Comparison of ENCODE assay signal across 9 cellular contexts in the genomic region with DNA sequence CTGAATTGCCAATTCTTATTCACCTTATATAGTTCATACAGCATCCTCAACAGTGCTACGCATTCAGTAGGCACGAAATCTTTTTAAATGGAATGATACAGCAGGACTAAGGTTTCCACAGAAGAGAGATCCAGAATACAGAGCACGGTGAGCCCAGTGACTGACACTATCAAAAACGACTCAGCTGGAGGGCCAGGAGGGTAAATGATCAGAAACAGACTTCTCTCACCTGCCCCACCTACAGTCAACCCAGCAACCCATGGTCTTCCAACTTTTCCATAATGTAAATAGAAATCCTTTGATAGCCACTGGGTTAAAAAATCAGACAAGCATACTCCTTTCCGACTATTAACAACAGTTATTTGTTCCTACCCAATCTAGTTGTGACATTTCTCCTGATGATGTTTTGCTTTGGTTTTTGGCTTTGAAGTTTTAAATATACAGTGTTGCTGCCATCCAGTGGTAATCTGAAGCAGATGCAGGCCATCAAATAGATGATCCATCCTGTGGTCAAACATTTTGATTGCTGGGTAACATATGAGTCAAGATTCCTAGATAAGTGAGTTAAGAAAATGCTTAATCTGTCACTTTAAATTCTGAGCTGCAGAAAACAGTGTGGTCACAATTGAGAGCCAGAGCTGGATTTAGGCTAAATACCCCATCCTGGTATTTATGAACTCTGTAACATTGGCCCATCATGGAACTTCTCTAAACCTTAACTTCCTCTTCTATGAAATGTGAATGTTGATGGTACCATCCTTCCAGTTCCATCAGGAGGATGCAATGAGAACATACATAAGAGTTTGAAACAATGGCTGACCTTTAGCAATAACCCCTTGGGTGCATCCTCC. TPM values are rescaled to one million over a fixed set of nuclear protein-coding genes. Genes with fewer than 3 reads are reported as not detected.
A peak's percentile ranks its signal among the peaks of the same experiment; 100 is the strongest.
DNase-seq lines count a peak whose midpoint lies in the region; ATAC-seq and TF ChIP-seq lines count a peak whose summit lies in the region.
"Had no signal": no experiment of that assay in that cellular context is flagged by ENCODE, and none has a peak within 500 bp of the region (broad histone marks: within the 10 kb centered on the region; RNA-seq: fewer than 3 reads in every experiment).

No MANE protein-coding gene starts in this region.

- H3K4me1 ChIP-seq in GM23338 (ENCODE audit: insufficient read depth), result no peaks in the 10 kb centered on the region

- H3K27me3 ChIP-seq in GM23338 (ENCODE audit: insufficient read depth), result no peaks in the 10 kb centered on the region

- peak; percentile 79 for ATAC-seq in GM23338
- peak; percentile 75 for ATAC-seq in SK-N-SH treated with all-trans-retinoic acid at 6 μM for 48 hours
- no peak for ATAC-seq in HG03196 (IDR thresholded peaks at IDR 0.05; ENCODE audit: unreplicated experiment)

- no peak overlapping the region for H3K4me3 Mint-ChIP-seq in GM23338
- H3K4me3 Mint-ChIP-seq in progenitor cell of endocrine pancreas (ENCODE audit: low read depth), result no peak overlapping the region
- H3K4me3 Mint-ChIP-seq in osteocyte (ENCODE audit: unreplicated experiment), result no peak overlapping the region

- H3K27ac ChIP-seq in GM23338 (ENCODE audit: low read depth), result no peak overlapping the region

- H3K9me3 Mint-ChIP-seq in GM23338 (no peaks in the 10 kb centered on the region), progenitor cell of endocrine pancreas (ENCODE audit: low read depth) (no peaks in the 10 kb centered on the region), osteocyte (ENCODE audit: unreplicated experiment) (no peaks in the 10 kb centered on the region)

- no peak overlapping the region for H2AFZ ChIP-seq in GM23338

- H4K20me1 ChIP-seq in GM23338 (replicated peaks; ENCODE audit: insufficient read depth), result no peaks in the 10 kb centered on the region

- 0 out of 2 replicates have a peak, but pooled peaks cover 2% of the 10 kb centered on the region for H3K9me2 ChIP-seq in GM23338 (ENCODE audit: insufficient read depth)

- DNase-seq in EH (ENCODE audit: low read depth) (peak; percentile 63), GM23338 (ENCODE audit: low spot score) (peak; percentile 78), NCI-H1105 (lab: John Stamatoyannopoulos, UW) (peak; percentile 68), fibroblast of pulmonary artery (ENCODE audit: low read depth) (peak; percentile 78), progenitor cell of endocrine pancreas (ENCODE audit: low spot score, unreplicated experiment) (no peak), osteocyte (ENCODE audit: extremely low spot score, unreplicated experiment) (no peak)

- no peaks in the 10 kb centered on the region for H3F3A ChIP-seq in GM23338 (replicated peaks; ENCODE audit: low read depth)

- no peaks in the 10 kb centered on the region for H3K79me2 ChIP-seq in GM23338 (replicated peaks; ENCODE audit: insufficient read depth)

- H3K27me3 Mint-ChIP-seq in GM23338 (ENCODE audit: insufficient read depth, low read depth, poor library complexity) (no peaks in the 10 kb centered on the region), progenitor cell of endocrine pancreas (no peaks in the 10 kb centered on the region), osteocyte (ENCODE audit: unreplicated experiment) (no peaks in the 10 kb centered on the region)

- no peak overlapping the region for H3K27ac Mint-ChIP-seq in GM23338
- no peak overlapping the region for H3K27ac Mint-ChIP-seq in progenitor cell of endocrine pancreas
- no peak overlapping the region for H3K27ac Mint-ChIP-seq in osteocyte (ENCODE audit: unreplicated experiment)

- H3K4me3 ChIP-seq in GM23338 (no peak overlapping the region), fibroblast of pulmonary artery (replicated peaks; ENCODE audit: low read depth, low read length) (no peak overlapping the region)

- peak; percentile 76 to 96 for TF ChIP-seq CTCF in GM23338 (conservative IDR thresholded peaks at IDR 0.05; ENCODE audit: low read depth in 2 of 2)
- TF ChIP-seq CTCF in fibroblast of pulmonary artery (IDR thresholded peaks at IDR 0.05; ENCODE audit: low read length, missing control alignments), result peak; percentile 79
- TF ChIP-seq CTCF in progenitor cell of endocrine pancreas (IDR thresholded peaks at IDR 0.05; ENCODE audit: unreplicated experiment), result peak; percentile 97
- no peak for TF ChIP-seq CTCF in osteocyte (IDR thresholded peaks at IDR 0.05)

- H3K36me3 ChIP-seq in GM23338 (ENCODE audit: insufficient read depth), result no peaks in the 10 kb centered on the region

- H3K4me1 Mint-ChIP-seq in GM23338 (no peaks in the 10 kb centered on the region), progenitor cell of endocrine pancreas (ENCODE audit: low read depth) (no peaks in the 10 kb centered on the region), osteocyte (ENCODE audit: unreplicated experiment) (no peaks in the 10 kb centered on the region)

- H3K4me2 ChIP-seq in GM23338, result no peak overlapping the region

- no peaks in the 10 kb centered on the region for H3K36me3 Mint-ChIP-seq in GM23338 (ENCODE audit: low read depth)
- no peaks in the 10 kb centered on the region for H3K36me3 Mint-ChIP-seq in progenitor cell of endocrine pancreas (ENCODE audit: insufficient read depth)
- H3K36me3 Mint-ChIP-seq in osteocyte (ENCODE audit: unreplicated experiment), result peaks cover 14% of the 10 kb centered on the region

TF ChIP-seq in GM23338, 12 proteins besides CTCF, POLR2A, EP300 and RAD21 (continues in another document):
- TF ChIP-seq ZNF114 (CRISPR knock-in tag; IDR thresholded peaks at IDR 0.05) (no peak), EZH2 (IDR thresholded peaks at IDR 0.05; ENCODE audit: low read depth, unreplicated experiment) (no peak)
- TF ChIP-seq, protein P1, sequence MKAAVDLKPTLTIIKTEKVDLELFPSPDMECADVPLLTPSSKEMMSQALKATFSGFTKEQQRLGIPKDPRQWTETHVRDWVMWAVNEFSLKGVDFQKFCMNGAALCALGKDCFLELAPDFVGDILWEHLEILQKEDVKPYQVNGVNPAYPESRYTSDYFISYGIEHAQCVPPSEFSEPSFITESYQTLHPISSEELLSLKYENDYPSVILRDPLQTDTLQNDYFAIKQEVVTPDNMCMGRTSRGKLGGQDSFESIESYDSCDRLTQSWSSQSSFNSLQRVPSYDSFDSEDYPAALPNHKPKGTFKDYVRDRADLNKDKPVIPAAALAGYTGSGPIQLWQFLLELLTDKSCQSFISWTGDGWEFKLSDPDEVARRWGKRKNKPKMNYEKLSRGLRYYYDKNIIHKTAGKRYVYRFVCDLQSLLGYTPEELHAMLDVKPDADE (IDR thresholded peaks at IDR 0.05), result no peak

TF ChIP-seq in SK-N-SH treated with all-trans-retinoic acid at 6 μM for 48 hours, 23 proteins besides CTCF, POLR2A, EP300 and RAD21:
- TF ChIP-seq PPARA (CRISPR knock-in tag; IDR thresholded peaks at IDR 0.05; ENCODE audit: borderline replicate concordance) (no peak), CSRNP3 (CRISPR knock-in tag; IDR thresholded peaks at IDR 0.05) (no peak)
- TF ChIP-seq, protein P2, sequence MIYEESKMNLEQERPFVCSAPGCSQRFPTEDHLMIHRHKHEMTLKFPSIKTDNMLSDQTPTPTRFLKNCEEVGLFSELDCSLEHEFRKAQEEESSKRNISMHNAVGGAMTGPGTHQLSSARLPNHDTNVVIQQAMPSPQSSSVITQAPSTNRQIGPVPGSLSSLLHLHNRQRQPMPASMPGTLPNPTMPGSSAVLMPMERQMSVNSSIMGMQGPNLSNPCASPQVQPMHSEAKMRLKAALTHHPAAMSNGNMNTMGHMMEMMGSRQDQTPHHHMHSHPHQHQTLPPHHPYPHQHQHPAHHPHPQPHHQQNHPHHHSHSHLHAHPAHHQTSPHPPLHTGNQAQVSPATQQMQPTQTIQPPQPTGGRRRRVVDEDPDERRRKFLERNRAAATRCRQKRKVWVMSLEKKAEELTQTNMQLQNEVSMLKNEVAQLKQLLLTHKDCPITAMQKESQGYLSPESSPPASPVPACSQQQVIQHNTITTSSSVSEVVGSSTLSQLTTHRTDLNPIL (CRISPR knock-in tag; IDR thresholded peaks at IDR 0.05; ENCODE audit: low read depth), result no peak
TF ChIP-seq in SK-N-SH treated with all-trans-retinoic acid at 6 μM for 48 hours: peak in this region for 0.

RNA-seq across cellular contexts. Expression of gene GPHB5, which starts 42.0 kb away (rescaled TPM):
- not detected in 2 replicates for total RNA-seq in GM23338 (2014; rRNA removed; shearing (Covaris generic))
- not detected in 2 replicates for polyA plus RNA-seq in GM23338 (2016; fragmentation: Nextera tagmentation; extraction: Ambion mirVana)
- not detected in 2 replicates for total RNA-seq in progenitor cell of endocrine pancreas
- total RNA-seq in osteocyte, result not detected in 2 replicates
- total RNA-seq: activated CD8-positive, alpha-beta memory T cell treated with anti-CD3 and anti-CD28 coated beads for 36 hours had no signal

Comparison
In these comparisons a context has a peak if more than half of its experiments do, and no peak if none do; other contexts are left out.
1. DNase-seq: peak in EH (single experiment), GM23338 (single experiment), NCI-H1105 (single experiment) and fibroblast of pulmonary artery (single experiment); none in progenitor cell of endocrine pancreas (single experiment) and osteocyte (single experiment).